In the genomic region with DNA sequence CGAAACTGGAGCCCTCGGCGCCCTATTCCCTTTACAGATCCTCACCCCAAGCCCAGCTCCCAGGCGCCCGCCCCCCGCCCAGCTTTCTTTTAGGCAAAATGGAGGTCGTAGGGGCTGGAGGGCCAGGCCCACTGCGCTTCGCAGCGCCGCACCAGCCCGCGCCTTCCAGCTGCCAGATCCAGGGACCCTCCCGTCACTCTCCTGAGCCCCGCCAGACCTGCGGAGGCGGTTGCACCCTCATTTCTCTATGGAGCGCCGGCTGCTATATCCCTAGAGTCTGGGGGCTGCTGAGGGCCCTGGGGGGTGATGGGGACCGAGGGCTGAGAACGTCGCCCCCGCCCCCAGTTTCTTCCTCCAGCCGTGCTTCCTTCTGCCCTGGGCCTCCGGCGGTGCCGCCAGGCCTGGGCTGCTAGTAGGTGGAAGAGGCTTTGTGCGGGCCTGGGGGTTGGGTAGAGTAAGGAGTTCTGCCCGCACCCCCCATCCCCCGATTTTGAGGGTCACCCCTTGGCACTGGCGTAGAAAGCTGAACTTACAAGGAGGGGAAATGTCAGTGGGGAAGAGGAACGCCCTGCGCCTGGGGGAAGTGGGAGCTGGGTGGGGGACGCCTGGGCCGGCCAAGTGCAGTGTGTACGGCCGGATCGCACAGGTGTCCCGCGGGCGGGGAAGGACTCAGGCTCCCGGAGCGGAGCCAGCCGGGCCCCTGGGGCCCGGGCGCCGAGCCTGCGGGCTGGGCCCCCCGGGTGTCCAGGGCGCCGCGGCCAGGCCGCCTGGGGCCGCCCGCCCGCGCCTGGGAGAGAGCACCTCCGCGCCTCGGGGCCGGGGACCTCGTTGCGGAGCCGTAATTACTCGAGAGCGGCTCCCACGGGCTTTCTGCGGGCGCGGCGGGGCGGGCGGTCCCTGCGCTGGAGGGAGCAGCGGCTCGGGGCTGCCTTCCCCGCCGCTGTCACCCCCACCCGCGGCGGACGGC, we compare ENCODE assay signal across 9 cellular contexts. TPM values are rescaled to one million over a fixed set of nuclear protein-coding genes. Genes with fewer than 3 reads are reported as not detected.
DNase-seq lines count a peak whose midpoint lies in the region; ATAC-seq and TF ChIP-seq lines count a peak whose summit lies in the region.
"Had no signal": no experiment of that assay in that cellular context is flagged by ENCODE, and none has a peak within 500 bp of the region (broad histone marks: within the 10 kb centered on the region; RNA-seq: fewer than 3 reads in every experiment).

No MANE protein-coding gene starts in this region.

- peak overlapping the region; percentile 93 to 97 for H3K27ac Mint-ChIP-seq in activated naive CD4-positive, alpha-beta T cell treated with anti-CD3 and anti-CD28 coated beads, Interleukin-2, amount 50 U/mL, for 72 hours

- H3K27me3 ChIP-seq in GM06990 (replicated peaks; ENCODE audit: control insufficient read depth, insufficient read depth, low read length): no peaks in the 10 kb centered on the region

- H3K9me3 Mint-ChIP-seq in activated naive CD4-positive, alpha-beta T cell treated with anti-CD3 and anti-CD28 coated beads, Interleukin-2, amount 50 U/mL, for 72 hours: no peaks in the 10 kb centered on the region

- DNase-seq in GM06990 (ENCODE audit: extremely low read depth, insufficient read length): no peak
- DNase-seq in NCI-H2171 (lab: John Stamatoyannopoulos, UW): peak; percentile 23
- DNase-seq in activated naive CD4-positive, alpha-beta T cell treated with anti-CD3 and anti-CD28 coated beads, Interleukin-2, amount 50 U/mL, for 72 hours (ENCODE audit: low spot score in 2 of 2): no peak
- DNase-seq in left ventricle myocardium superior: peak; percentile 62
- DNase-seq in retinal pigment epithelial cell (ENCODE audit: low read depth): no peak
- DNase-seq in NCI-H1436 treated with DMSO at 0.1 percent for 48 hours (lab: John Stamatoyannopoulos, UW): no peak
- no peak for DNase-seq in NCI-H774 (lab: John Stamatoyannopoulos, UW)

- peaks cover 15 to 16% of the 10 kb centered on the region in 2 donors for H3K36me3 Mint-ChIP-seq in activated naive CD4-positive, alpha-beta T cell treated with anti-CD3 and anti-CD28 coated beads, Interleukin-2, amount 50 U/mL, for 72 hours

- intact Hi-C loops in left ventricle myocardium superior (cut with micrococcal nuclease): no loop called here

- peak overlapping the region; percentile 96 for H3K4me3 ChIP-seq in GM06990 (replicated peaks; ENCODE audit: low read depth, low read length)
- peak overlapping the region; percentile 92 for H3K4me3 ChIP-seq in retinal pigment epithelial cell (ENCODE audit: low read length)

- no peak for ATAC-seq in activated naive CD4-positive, alpha-beta T cell treated with anti-CD3 and anti-CD28 coated beads, Interleukin-2, amount 50 U/mL, for 72 hours
- ATAC-seq in left ventricle myocardium superior: peak; percentile 1
- no peak for ATAC-seq in HG02588 (IDR thresholded peaks at IDR 0.05; ENCODE audit: unreplicated experiment)

- H3K36me3 ChIP-seq in GM06990 (ENCODE audit: control insufficient read depth, insufficient read depth, low read length): peaks cover 23% of the 10 kb centered on the region

- TF ChIP-seq CTCF in GM06990 (IDR thresholded peaks at IDR 0.05; ENCODE audit: insufficient read depth, low read length, poor library complexity, severe bottlenecking) (no peak), retinal pigment epithelial cell (conservative IDR thresholded peaks at IDR 0.05; ENCODE audit: low read depth, low read length) (no peak)

RNA-seq across cellular contexts. Expression of a gene that starts 1.2 kb away (rescaled TPM):
- 100 to 1,000 TPM; 213 to 239 TPM for total RNA-seq in activated naive CD4-positive, alpha-beta T cell treated with anti-CD3 and anti-CD28 coated beads, Interleukin-2, amount 50 U/mL, for 72 hours
- total RNA-seq in left ventricle myocardium superior: 112 TPM

RNA-seq across cellular contexts. Expression of a gene that starts 18.5 kb away (rescaled TPM):
- total RNA-seq in activated naive CD4-positive, alpha-beta T cell treated with anti-CD3 and anti-CD28 coated beads, Interleukin-2, amount 50 U/mL, for 72 hours: not detected
- total RNA-seq in left ventricle myocardium superior: not detected
- total RNA-seq: T-helper 1 cell treated with Interleukin-12 subunit alpha and Interleukin-12 subunit beta and Interleukin-4 antibody, amounts not matched to agents 30 ng/mL and 1 ng/mL, for 36 hours had no signal

RNA-seq across cellular contexts. Expression of a gene that starts 19.3 kb away (rescaled TPM):
- total RNA-seq in activated naive CD4-positive, alpha-beta T cell treated with anti-CD3 and anti-CD28 coated beads, Interleukin-2, amount 50 U/mL, for 72 hours: 10 to 100 TPM; 47.2 to 58.4 TPM
- total RNA-seq in left ventricle myocardium superior: 29.4 TPM

RNA-seq across cellular contexts. Expression of a gene that starts 31.2 kb away (rescaled TPM):
- total RNA-seq in activated naive CD4-positive, alpha-beta T cell treated with anti-CD3 and anti-CD28 coated beads, Interleukin-2, amount 50 U/mL, for 72 hours: 10 to 100 TPM; 37.3 to 47.5 TPM
- total RNA-seq in left ventricle myocardium superior: 30.0 TPM

RNA-seq across cellular contexts. Expression of a gene that starts 33.4 kb away (rescaled TPM):
- total RNA-seq in activated naive CD4-positive, alpha-beta T cell treated with anti-CD3 and anti-CD28 coated beads, Interleukin-2, amount 50 U/mL, for 72 hours: 10 to 100 TPM; 13.1 to 19.1 TPM
- not detected for total RNA-seq in left ventricle myocardium superior

Comparison
In these comparisons a context has a peak if more than half of its experiments do, and no peak if none do; other contexts are left out.
1. DNase-seq: peak in NCI-H2171 (single experiment) and left ventricle myocardium superior (single experiment); none in GM06990 (single experiment), activated naive CD4-positive, alpha-beta T cell treated with anti-CD3 and anti-CD28 coated beads, Interleukin-2, amount 50 U/mL, for 72 hours (0 of 2), retinal pigment epithelial cell (single experiment), NCI-H1436 treated with DMSO at 0.1 percent for 48 hours (single experiment) and NCI-H774 (single experiment).